21 cellular contexts compared by ENCODE assay signal in genomic region chr10:109831846-109832245, GRCh38.
A peak's percentile ranks its signal among the peaks of the same experiment; 100 is the strongest.
DNase-seq lines count a peak whose midpoint lies in the region; ATAC-seq, FAIRE-seq and TF ChIP-seq lines count a peak whose summit lies in the region.
"Had no signal": no experiment of that assay in that cellular context is flagged by ENCODE, and none has a peak within 500 bp of the region (broad histone marks: within the 10 kb centered on the region; RNA-seq: fewer than 3 reads in every experiment).

No MANE protein-coding gene starts in this region.

- H3K4me3 ChIP-seq in thyroid gland (replicated peaks in 1 of 3) (no peak overlapping the region), left lung (no peak overlapping the region)
- H3K4me3 ChIP-seq: BLaER1, HAP-1 had no signal

- H3K27ac ChIP-seq in thyroid gland (no peak overlapping the region), left lung (no peak overlapping the region)
- H3K27ac ChIP-seq: 22Rv1, BLaER1, C4-2B had no signal

- no peaks in the 10 kb centered on the region for H3K4me1 ChIP-seq in thyroid gland
- no peaks in the 10 kb centered on the region for H3K4me1 ChIP-seq in left lung
- H3K4me1 ChIP-seq: BLaER1, Caco-2, HAP-1 had no signal

- H3K36me3 ChIP-seq in thyroid gland (no peaks in the 10 kb centered on the region), left lung (no peaks in the 10 kb centered on the region)
- H3K36me3 ChIP-seq: BLaER1, HAP-1 had no signal

- H3K27me3 ChIP-seq in thyroid gland = no peaks in the 10 kb centered on the region
- no peaks in the 10 kb centered on the region for H3K27me3 ChIP-seq in left lung
- H3K27me3 ChIP-seq: BLaER1 had no signal

- WGBS in thyroid gland, 2 donors = 39 to 56% methylated on average over 9 of the region's 9 CpGs

- TF ChIP-seq POLR2A in thyroid gland (IDR thresholded peaks at IDR 0.05) = no peak

- no peak for TF ChIP-seq CTCF in thyroid gland (IDR thresholded peaks at IDR 0.05)
- no peak for TF ChIP-seq CTCF in GM10266 (IDR thresholded peaks at IDR 0.05; ENCODE audit: control insufficient read depth, insufficient read depth, low read depth, missing control alignments)
- no peak for TF ChIP-seq CTCF in left lung (IDR thresholded peaks at IDR 0.05)

- peak; percentile 68 for FAIRE-seq in RCC 7860 (lab: Jason Lieb, UNC)
- FAIRE-seq: A204.1, H54 had no signal

- intact Hi-C loops in thyroid gland (cut with DNase I) (no loop called here), left lung (cut with DNase I) (no loop called here)

- peak; percentile 63 for DNase-seq in DMS53 (lab: John Stamatoyannopoulos, UW)
- peak; percentile 35 for DNase-seq in RCC 7860 (ENCODE audit: low spot score)
- peak; percentile 56 for DNase-seq in kidney tubule cell (ENCODE audit: low spot score)
- peak; percentile 55 to 59 for DNase-seq in thyroid gland
- DNase-seq in GM10266 (ENCODE audit: extremely low spot score) = no peak
- DNase-seq in left lung = no peak
- DNase-seq: Caco-2; CD4-positive, CD25-positive, alpha-beta regulatory T cell; CD8-positive, alpha-beta T cell; DMS153; DMS79 treated with DMSO at 0.1 percent for 48 hours; GF-D8; GOT3; HFFc6 had no signal

- H3K9me3 ChIP-seq in thyroid gland (no peaks in the 10 kb centered on the region), left lung (peaks cover 0 to 9% of the 10 kb centered on the region in 2 donors)
- H3K9me3 ChIP-seq: BLaER1, Caco-2, HAP-1 had no signal

- no peak for ATAC-seq in HG02763 (IDR thresholded peaks at IDR 0.05; ENCODE audit: unreplicated experiment)
- ATAC-seq in left lung = no peak
- ATAC-seq: CD8-positive, alpha-beta T cell had no signal

Comparison
In these comparisons a context has a peak if more than half of its experiments do, and no peak if none do; other contexts are left out.
1. DNase-seq: peak in DMS53 (single experiment), RCC 7860 (single experiment), kidney tubule cell (single experiment) and thyroid gland (2 of 2); none in GM10266 (single experiment) and left lung (0 of 2).